ENCODE assay signal across 26 cellular contexts in the genomic region with DNA sequence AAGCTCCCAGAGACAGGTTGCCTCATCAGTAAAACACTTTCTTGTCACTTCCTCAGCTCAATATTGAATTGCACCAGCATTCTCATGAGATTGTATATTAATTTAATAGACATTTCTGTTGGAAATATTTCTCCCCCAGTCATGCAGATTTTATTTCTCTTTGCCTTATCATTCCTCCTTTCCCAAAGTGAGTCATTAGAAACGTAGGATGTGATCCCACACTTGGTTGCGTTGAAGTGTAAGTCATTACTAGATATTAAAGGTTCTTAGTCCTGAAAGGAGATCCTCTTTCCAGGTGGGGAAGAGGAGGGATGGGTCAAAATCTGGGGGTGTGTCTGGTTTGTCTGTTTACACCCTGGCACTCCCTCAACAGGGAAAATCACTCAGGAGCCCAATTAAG.
"Had no signal": no experiment of that assay in that cellular context is flagged by ENCODE, and none has a peak within 500 bp of the region (broad histone marks: within the 10 kb centered on the region; RNA-seq: fewer than 3 reads in every experiment).

No MANE protein-coding gene starts in this region.

- H3K27ac ChIP-seq: SJCRH30, VCaP had no signal

- DNase-seq: activated CD4-positive, alpha-beta memory T cell treated with anti-CD3 and anti-CD28 coated beads for 36 hours; activated CD4-positive, alpha-beta T cell treated with anti-CD3 and anti-CD28 coated beads, Interleukin-2, amount 10 ng/mL, durations not matched to agents 7 days and 5 days; activated CD4-positive, CD25-positive, alpha-beta regulatory T cell; activated CD8-positive, alpha-beta memory T cell treated with anti-CD3 and anti-CD28 coated beads for 24 hours; activated gamma-delta T cell; activated naive CD4-positive, alpha-beta T cell treated with anti-CD3 and anti-CD28 coated beads for 36 hours; activated T-cell treated with anti-CD3 and anti-CD28 coated beads, Interleukin-2, amount 50 U/mL, for 48 hours; Karpas-422; NCI-H1105 treated with DMSO at 0.1 percent for 48 hours; NCI-H146; NCI-H187 treated with DMSO at 0.1 percent for 48 hours; NCI-H2081 treated with DMSO at 0.1 percent for 48 hours; NCI-H446; NCI-H524; NCI-H774; NK-92 treated with Interleukin-12 subunit alpha and Interleukin-12 subunit beta, amount 100 ng/mL, for 24 hours; OCI-M1; Right ventricle myocardium superior; RPMI8226; SJCRH30; SK-N-SH; T-helper 1 cell had no signal

- ATAC-seq: activated T-helper 17 cell treated with anti-CD3 and anti-CD28 coated beads, Interleukin-2, amount 50 U/mL, for 72 hours; K562; Panc1 had no signal
